ENCODE assay signal across 20 cellular contexts in the genomic region with DNA sequence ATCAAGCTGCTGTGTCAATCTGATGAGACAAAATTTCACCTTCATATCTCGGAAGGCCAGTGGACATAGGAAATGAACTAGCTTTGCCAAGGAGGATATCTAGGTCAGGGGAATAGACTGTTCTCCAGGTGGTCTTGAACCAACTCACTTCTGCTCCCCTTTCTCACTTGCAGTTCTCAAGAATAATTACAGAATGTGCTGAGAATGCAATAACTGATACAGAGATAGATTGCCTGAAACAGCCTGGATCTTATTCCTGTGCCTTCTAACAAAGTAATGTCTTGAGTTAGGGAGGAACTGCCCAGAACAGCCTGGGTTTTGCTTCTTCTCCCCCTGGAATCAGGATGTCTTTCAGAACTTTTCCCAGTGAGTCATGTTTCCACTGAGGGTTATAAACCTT.
A peak's percentile ranks its signal among the peaks of the same experiment; 100 is the strongest.
DNase-seq lines count a peak whose midpoint lies in the region; ATAC-seq, FAIRE-seq and TF ChIP-seq lines count a peak whose summit lies in the region.
"Had no signal": no experiment of that assay in that cellular context is flagged by ENCODE, and none has a peak within 500 bp of the region (broad histone marks: within the 10 kb centered on the region; RNA-seq: fewer than 3 reads in every experiment).

No MANE protein-coding gene starts in this region.

- H3K27ac Mint-ChIP-seq in effector memory CD8-positive, alpha-beta T cell, result no peak overlapping the region
- H3K27ac Mint-ChIP-seq: CD4-positive, alpha-beta memory T cell; GM23338; H9 had no signal

- H3K79me2 ChIP-seq in HepG2 (ENCODE audit: insufficient read depth, low read length), result no peaks in the 10 kb centered on the region

- POLR2A ChIA-PET in HepG2 (lab: Yijun Ruan, JAX), result no interaction called here

- no peaks in the 10 kb centered on the region for H3K4me1 Mint-ChIP-seq in effector memory CD8-positive, alpha-beta T cell (ENCODE audit: low read depth in 2 of 2)
- H3K4me1 Mint-ChIP-seq: CD4-positive, alpha-beta memory T cell; GM23338; H9 had no signal

- H2AFZ ChIP-seq in HepG2 (ENCODE audit: low read length), result no peak overlapping the region
- H2AFZ ChIP-seq: GM23338 had no signal

- ATAC-seq in HepG2 (no peak), right lobe of liver (no peak)
- ATAC-seq in effector memory CD8-positive, alpha-beta T cell (replicated peaks), result no peak
- ATAC-seq: GM12878, GM23338, HCT116 had no signal

- H3K4me3 ChIP-seq in HepG2 (replicated peaks in 1 of 3; ENCODE audit: insufficient read depth in 1 of 3, low read depth in 2 of 3, low read length in 3 of 3) (no peak overlapping the region), right lobe of liver (no peak overlapping the region), bronchial epithelial cell (ENCODE audit: low read depth, low read length) (no peak overlapping the region)
- H3K4me3 ChIP-seq: GM12878, GM23338 had no signal

- no peak overlapping the region for H3K27ac ChIP-seq in HepG2 (ENCODE audit: extremely low read length, insufficient read depth, low read length)
- no peak overlapping the region for H3K27ac ChIP-seq in right lobe of liver

- intact Hi-C loops in HepG2 (cut with micrococcal nuclease; ENCODE audit: unreplicated experiment) (no loop called here), right lobe of liver (cut with DNase I) (no loop called here)

- FAIRE-seq in HepG2 (lab: Jason Lieb, UNC) (no peak), bronchial epithelial cell (lab: Jason Lieb, UNC) (peak; percentile 47)
- FAIRE-seq: GM12878, GM19239 had no signal

- H3K27me3 Mint-ChIP-seq in effector memory CD8-positive, alpha-beta T cell, result no peaks in the 10 kb centered on the region
- H3K27me3 Mint-ChIP-seq: CD4-positive, alpha-beta memory T cell had no signal

- BruUV-seq in HepG2 (replicated peaks; lab: Mats Ljungman, UMichigan), result no TSS peak

- no peak for TF ChIP-seq RAD21 in HepG2 (CRISPR knock-in tag; IDR thresholded peaks at IDR 0.05)

- DNase-seq in HepG2 (ENCODE audit: low spot score) (no peak), right lobe of liver (no peak), HT1080 (ENCODE audit: low read depth) (peak; percentile 7), bronchial epithelial cell (ENCODE audit: low read depth) (no peak), NCI-H1105 (lab: John Stamatoyannopoulos, UW) (no peak)
- DNase-seq in effector memory CD8-positive, alpha-beta T cell, result no peak
- no peak for DNase-seq in effector CD4-positive, alpha-beta T cell
- DNase-seq: 8988T; C1 segment of cervical spinal cord; Calu3; CD4-positive, alpha-beta memory T cell; COR-L47; DMS53; DMS79 treated with DMSO at 0.1 percent for 48 hours; GDM1; H9 had no signal

- TF ChIP-seq CTCF in HepG2 (CRISPR knock-in tag; IDR thresholded peaks at IDR 0.05), result no peak
- no peak for TF ChIP-seq CTCF in right lobe of liver (IDR thresholded peaks at IDR 0.05)
- no peak for TF ChIP-seq CTCF in bronchial epithelial cell (IDR thresholded peaks at IDR 0.05; ENCODE audit: insufficient read depth, low read length, severe bottlenecking)

- no peak overlapping the region for H3K4me3 Mint-ChIP-seq in effector memory CD8-positive, alpha-beta T cell
- H3K4me3 Mint-ChIP-seq: CD4-positive, alpha-beta memory T cell; GM23338; H9 had no signal

- no peaks in the 10 kb centered on the region for H3K4me1 ChIP-seq in HepG2 (ENCODE audit: insufficient read depth, low read length)
- no peaks in the 10 kb centered on the region for H3K4me1 ChIP-seq in right lobe of liver

- CTCF ChIA-PET in HepG2 (lab: Yijun Ruan, JAX; ENCODE audit: low intra/inter-chr PET ratio, low total read pairs), result no interaction called here

- no peak for TF ChIP-seq EP300 in HepG2 (IDR thresholded peaks at IDR 0.05; ENCODE audit: low read depth in 2 of 2, low read length in 2 of 2)
- TF ChIP-seq EP300 in HepG2 (CRISPR knock-in tag; IDR thresholded peaks at IDR 0.05; ENCODE audit: borderline replicate concordance), result no peak

- WGBS in HepG2 (ENCODE audit: low lambda C conversion rate), result 6% methylated on average over 1 of the region's 1 CpG
- WGBS in right lobe of liver (ENCODE audit: insufficient coverage, low coverage, low lambda C conversion rate, missing lambda C conversion rate), result 50% methylated on average over 1 of the region's 1 CpG

- H4K20me1 ChIP-seq in HepG2 (ENCODE audit: insufficient read depth, low read length), result no peaks in the 10 kb centered on the region

- peaks cover 4 to 5% of the 10 kb centered on the region in 2 donors for H3K9me3 Mint-ChIP-seq in effector memory CD8-positive, alpha-beta T cell
- H3K9me3 Mint-ChIP-seq: GM23338, H9 had no signal

- H3K4me2 ChIP-seq in HepG2 (ENCODE audit: low read depth, low read length), result no peak overlapping the region
- H3K4me2 ChIP-seq: GM23338 had no signal

- H3K36me3 ChIP-seq in HepG2 (replicated peaks in 1 of 2; ENCODE audit: control insufficient read depth in 1 of 2, insufficient read depth in 2 of 2, low read length in 2 of 2) (no peaks in the 10 kb centered on the region), right lobe of liver (no peaks in the 10 kb centered on the region), bronchial epithelial cell (ENCODE audit: control insufficient read depth, insufficient read depth, low read length) (no peaks in the 10 kb centered on the region)

- H3K27me3 ChIP-seq in HepG2 (ENCODE audit: control insufficient read depth in 1 of 2, insufficient read depth in 2 of 2, low read length in 2 of 2) (no peaks in the 10 kb centered on the region), right lobe of liver (no peaks in the 10 kb centered on the region), bronchial epithelial cell (ENCODE audit: control insufficient read depth, insufficient read depth, low read length) (no peaks in the 10 kb centered on the region)

- no peak for TF ChIP-seq POLR2A in HepG2 (IDR thresholded peaks at IDR 0.05; ENCODE audit: insufficient read depth in 1 of 2, low read depth in 2 of 2, low read length in 2 of 2)
- no peak for TF ChIP-seq POLR2A in right lobe of liver (IDR thresholded peaks at IDR 0.05)

- H3K9ac ChIP-seq in HepG2 (ENCODE audit: insufficient read depth, low read depth, low read length), result no peak overlapping the region

- no peaks in the 10 kb centered on the region for H3K36me3 Mint-ChIP-seq in effector memory CD8-positive, alpha-beta T cell (ENCODE audit: insufficient read depth)
- H3K36me3 Mint-ChIP-seq: CD4-positive, alpha-beta memory T cell had no signal

- in situ Hi-C loops in HepG2 (cut with HindIII; ENCODE audit: extremely low pct_ligation_motif_present, low pct_unique_long_range_greater_than_20kb), result no loop called here

- no peaks in the 10 kb centered on the region for H3K9me3 ChIP-seq in HepG2 (ENCODE audit: low read length)
- H3K9me3 ChIP-seq in right lobe of liver, result no peaks in the 10 kb centered on the region

TF ChIP-seq in HepG2, 621 proteins besides CTCF, POLR2A, EP300 and RAD21:
- peak; percentile 56 to 65 for TF ChIP-seq MAFK (conservative IDR thresholded peaks at IDR 0.05 in 1 of 2, IDR thresholded peaks at IDR 0.05 in 1 of 2; ENCODE audit: low read length in 2 of 2)
- no peak for TF ChIP-seq HES4 (CRISPR knock-in tag; IDR thresholded peaks at IDR 0.05; ENCODE audit: borderline replicate concordance)
- peak; percentile 48 for TF ChIP-seq MAFF (IDR thresholded peaks at IDR 0.05; ENCODE audit: low read depth, low read length)
